Comparison of ENCODE assay signal across 8 cellular contexts in the genomic region with DNA sequence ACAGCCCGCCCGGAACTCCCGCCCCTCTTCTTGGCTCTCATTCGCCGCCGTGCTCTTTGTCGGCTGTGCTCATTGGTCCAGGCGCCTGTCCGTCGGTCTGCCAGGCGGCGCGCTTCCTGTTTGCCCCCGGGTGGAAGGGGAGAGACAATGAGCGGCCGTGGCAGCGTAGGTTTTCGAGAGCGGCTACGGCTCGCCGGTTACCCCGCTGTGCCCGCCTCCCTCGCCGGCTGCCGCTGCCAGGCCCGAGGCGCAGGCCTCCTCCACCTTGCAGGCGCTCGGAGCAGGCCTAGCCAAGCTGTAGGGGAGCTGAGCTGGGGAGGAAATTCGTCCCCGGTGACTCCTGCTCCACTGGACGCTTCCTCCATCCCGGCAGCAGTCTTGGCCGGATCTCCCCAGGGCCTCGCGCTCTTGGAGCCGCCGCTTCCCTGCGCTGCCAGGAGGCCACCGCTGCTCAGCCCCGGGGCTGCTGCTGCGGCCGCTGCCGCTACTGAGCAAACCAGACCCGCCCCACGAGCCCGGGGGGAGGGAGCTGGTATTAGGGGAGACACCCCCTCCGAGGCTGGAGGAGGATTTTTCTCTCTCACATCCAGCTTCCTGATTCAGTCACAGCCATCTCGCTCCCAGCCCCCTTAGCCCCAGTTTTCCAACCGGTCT. TPM values are rescaled to one million over a fixed set of nuclear protein-coding genes. Genes with fewer than 3 reads are reported as not detected.
DNase-seq lines count a peak whose midpoint lies in the region; ATAC-seq and TF ChIP-seq lines count a peak whose summit lies in the region.

A gene (minus strand): TSS at position 2 of the 654 bp plus-strand sequence. CDS start 202 bp downstream, outside the sequence.

- DNase-seq in DND-41 (peak; percentile 97), Karpas-422 (peak; percentile 98), RPMI8226 (peak; percentile 97), fibroblast of gingiva (ENCODE audit: low read depth) (peak; percentile 98)
- peak; percentile 88 to 92 for DNase-seq in activated T-helper 1 cell treated with anti-CD3 and anti-CD28 coated beads, Interleukin-2, amount 50 U/mL, for 16 hours (ENCODE audit: low read depth in 1 of 2, low spot score in 1 of 2)
- DNase-seq in naive thymus-derived CD4-positive, alpha-beta T cell, result peak; percentile 88 to 97 (median 94)
- peak; percentile 96 for DNase-seq in stimulated activated naive B cell treated with anti-CD40 and anti-IgM and Interleukin-4, amounts not matched to agents 10 μg/mL and 1 μg/mL and 100 μg/mL, for 72 hours

- H3K9me2 ChIP-seq in Karpas-422 (replicated peaks; ENCODE audit: insufficient read depth, low read length), result no peaks in the 10 kb centered on the region

- H3K79me2 ChIP-seq in DND-41 (ENCODE audit: insufficient read depth, low read length), result peaks cover 49% of the 10 kb centered on the region
- H3K79me2 ChIP-seq in Karpas-422 (ENCODE audit: low read length), result peaks cover 40% of the 10 kb centered on the region

- H4K20me1 ChIP-seq in DND-41 (ENCODE audit: insufficient read depth, low read length) (peaks cover 9% of the 10 kb centered on the region; the same call in 1 of the 2 replicates), Karpas-422 (ENCODE audit: insufficient read depth, low read depth, low read length) (0 out of 2 replicates have a peak, but pooled peaks cover 2% of the 10 kb centered on the region)

- H3K9me3 Mint-ChIP-seq in naive thymus-derived CD4-positive, alpha-beta T cell, result peaks cover 0 to 5% (median 0%) of the 10 kb centered on the region in 11 donors
- H3K9me3 Mint-ChIP-seq in stimulated activated naive B cell treated with anti-CD40 and anti-IgM and Interleukin-4, amounts not matched to agents 10 μg/mL and 1 μg/mL and 100 μg/mL, for 72 hours, result no peaks in the 10 kb centered on the region

- intact Hi-C loops in naive thymus-derived CD4-positive, alpha-beta T cell (cut with micrococcal nuclease), result loop anchor here (1.0 to 10.0 kb wide), 14 partner anchors 17 to 1861 kb away; a partner anchor contains a TSS

- peak within 1 kb of the TSS; percentile 80 for H2AFZ ChIP-seq in DND-41 (ENCODE audit: low read depth, low read length)
- H2AFZ ChIP-seq in Karpas-422 (ENCODE audit: low read length), result no peak within 1 kb of the TSS

- TF ChIP-seq CTCF in DND-41 (IDR thresholded peaks at IDR 0.05; ENCODE audit: borderline replicate concordance, extremely low read depth, low read length, poor library complexity, severe bottlenecking), result no peak

- peaks cover 0 to 14% (median under 1%) of the 10 kb centered on the region in 5 donors for H3K36me3 Mint-ChIP-seq in naive thymus-derived CD4-positive, alpha-beta T cell
- H3K36me3 Mint-ChIP-seq in stimulated activated naive B cell treated with anti-CD40 and anti-IgM and Interleukin-4, amounts not matched to agents 10 μg/mL and 1 μg/mL and 100 μg/mL, for 72 hours, result peaks cover 13 to 32% of the 10 kb centered on the region in 2 donors

- H3K36me3 ChIP-seq in DND-41 (ENCODE audit: insufficient read depth, low read length), result peaks cover 18% of the 10 kb centered on the region
- H3K36me3 ChIP-seq in Karpas-422 (ENCODE audit: insufficient read depth, low read length), result peaks cover 22% of the 10 kb centered on the region
- peaks cover 0 to 10% (median 0%) of the 10 kb centered on the region in 3 experiments for H3K36me3 ChIP-seq in naive thymus-derived CD4-positive, alpha-beta T cell (ENCODE audit: control insufficient read depth in 2 of 3, insufficient read depth in 3 of 3, low read length in 3 of 3)

- H3K27ac ChIP-seq in DND-41 (ENCODE audit: low read length), result peak within 1 kb of the TSS; percentile 99
- peak within 1 kb of the TSS; percentile 97 for H3K27ac ChIP-seq in Karpas-422 (ENCODE audit: low read length)
- H3K27ac ChIP-seq in naive thymus-derived CD4-positive, alpha-beta T cell (ENCODE audit: low read depth, low read length), result peak within 1 kb of the TSS; percentile 96

- H3K27me3 ChIP-seq in DND-41 (ENCODE audit: insufficient read depth, low read length, poor library complexity), result no peaks in the 10 kb centered on the region
- no peaks in the 10 kb centered on the region for H3K27me3 ChIP-seq in Karpas-422 (ENCODE audit: low read length)
- no peaks in the 10 kb centered on the region for H3K27me3 ChIP-seq in naive thymus-derived CD4-positive, alpha-beta T cell (ENCODE audit: control insufficient read depth in 2 of 2, insufficient read depth in 2 of 2, low read length in 2 of 2)

- peaks cover 22 to 38% (median 30%) of the 10 kb centered on the region in 7 donors for H3K4me1 Mint-ChIP-seq in naive thymus-derived CD4-positive, alpha-beta T cell
- H3K4me1 Mint-ChIP-seq in stimulated activated naive B cell treated with anti-CD40 and anti-IgM and Interleukin-4, amounts not matched to agents 10 μg/mL and 1 μg/mL and 100 μg/mL, for 72 hours, result peaks cover 15 to 25% of the 10 kb centered on the region in 2 donors

- CTCF ChIA-PET in naive thymus-derived CD4-positive, alpha-beta T cell (lab: Charles Lee), result no interaction called here

- H3K4me1 ChIP-seq in DND-41 (ENCODE audit: insufficient read depth, low read length) (peaks cover 32% of the 10 kb centered on the region), Karpas-422 (ENCODE audit: low read length) (peaks cover 33% of the 10 kb centered on the region)
- H3K4me1 ChIP-seq in naive thymus-derived CD4-positive, alpha-beta T cell (ENCODE audit: control insufficient read depth in 2 of 2, insufficient read depth in 2 of 2, low read length in 2 of 2), result peaks cover 13 to 25% of the 10 kb centered on the region in 2 donors

- peak within 1 kb of the TSS; percentile 97 to 100 (median 99) for H3K27ac Mint-ChIP-seq in naive thymus-derived CD4-positive, alpha-beta T cell
- H3K27ac Mint-ChIP-seq in stimulated activated naive B cell treated with anti-CD40 and anti-IgM and Interleukin-4, amounts not matched to agents 10 μg/mL and 1 μg/mL and 100 μg/mL, for 72 hours, result peak within 1 kb of the TSS; percentile 100

- H3K4me2 ChIP-seq in DND-41 (ENCODE audit: insufficient read depth, low read length), result peak within 1 kb of the TSS; percentile 75
- peak within 1 kb of the TSS; percentile 88 for H3K4me2 ChIP-seq in Karpas-422 (ENCODE audit: low read depth, low read length, poor library complexity, severe bottlenecking)

- POLR2A ChIA-PET in naive thymus-derived CD4-positive, alpha-beta T cell (lab: Charles Lee), result interaction anchor here (0.7 to 2.6 kb wide), 11 partner anchors 9 to 1993 kb away, joined by 3 to 8 read pairs (median 3); a partner anchor contains a TSS

- H3K4me3 ChIP-seq in DND-41 (ENCODE audit: low read depth in 1 of 2, low read length in 2 of 2), result peak within 1 kb of the TSS; percentile 54 to 81
- peak within 1 kb of the TSS; percentile 88 for H3K4me3 ChIP-seq in Karpas-422 (ENCODE audit: low read length)
- peak within 1 kb of the TSS; percentile 88 for H3K4me3 ChIP-seq in naive thymus-derived CD4-positive, alpha-beta T cell (ENCODE audit: low read length)

- ATAC-seq in DND-41 (ENCODE audit: insufficient read depth, low read depth), result peak; percentile 78
- ATAC-seq in GM21825 (IDR thresholded peaks at IDR 0.05; ENCODE audit: unreplicated experiment), result peak; percentile 72
- ATAC-seq in naive thymus-derived CD4-positive, alpha-beta T cell, result peak; percentile 75
- peak; percentile 77 to 78 for ATAC-seq in stimulated activated naive B cell treated with anti-CD40 and anti-IgM and Interleukin-4, amounts not matched to agents 10 μg/mL and 1 μg/mL and 100 μg/mL, for 72 hours (replicated peaks)

- peak within 1 kb of the TSS; percentile 91 to 99 (median 96) for H3K4me3 Mint-ChIP-seq in naive thymus-derived CD4-positive, alpha-beta T cell
- peak within 1 kb of the TSS; percentile 97 to 99 for H3K4me3 Mint-ChIP-seq in stimulated activated naive B cell treated with anti-CD40 and anti-IgM and Interleukin-4, amounts not matched to agents 10 μg/mL and 1 μg/mL and 100 μg/mL, for 72 hours

- H3K27me3 Mint-ChIP-seq in naive thymus-derived CD4-positive, alpha-beta T cell, result peaks cover 0 to 2% (median 0%) of the 10 kb centered on the region in 5 donors
- H3K27me3 Mint-ChIP-seq in stimulated activated naive B cell treated with anti-CD40 and anti-IgM and Interleukin-4, amounts not matched to agents 10 μg/mL and 1 μg/mL and 100 μg/mL, for 72 hours, result no peaks in the 10 kb centered on the region

- H3K9ac ChIP-seq in DND-41 (ENCODE audit: low read depth, low read length) (peak within 1 kb of the TSS; percentile 99), Karpas-422 (ENCODE audit: low read length) (peak within 1 kb of the TSS; percentile 99)

- H3K9me3 ChIP-seq in DND-41 (ENCODE audit: insufficient read depth, low read length, severe bottlenecking), result no peaks in the 10 kb centered on the region
- no peaks in the 10 kb centered on the region for H3K9me3 ChIP-seq in Karpas-422 (ENCODE audit: low read length)
- H3K9me3 ChIP-seq in naive thymus-derived CD4-positive, alpha-beta T cell (ENCODE audit: control insufficient read depth in 2 of 3, low read length in 3 of 3), result no peaks in the 10 kb centered on the region

RNA-seq across cellular contexts. Expression of the gene that starts here (rescaled TPM):
- 109 and 139 TPM in 2 replicates for total RNA-seq in Karpas-422 (2014; rRNA removed; shearing (Covaris generic); ENCODE audit: low replicate concordance)
- total RNA-seq in naive thymus-derived CD4-positive, alpha-beta T cell, result 100 to 1,000 TPM; 108 to 158 (median 131) TPM
- polyA plus RNA-seq in naive thymus-derived CD4-positive, alpha-beta T cell, result 100 to 1,000 TPM in 1 of 2 donors, 10 to 100 TPM in 1; 82.6 to 108 TPM

Comparison
In these comparisons a context has a peak if more than half of its experiments do, and no peak if none do; other contexts are left out.
1. Peak in every context shown above with its lines: DNase-seq, ATAC-seq, H3K4me3 ChIP-seq and H3K27ac ChIP-seq.